ENCODE assay signal across 20 cellular contexts in the genomic region with DNA sequence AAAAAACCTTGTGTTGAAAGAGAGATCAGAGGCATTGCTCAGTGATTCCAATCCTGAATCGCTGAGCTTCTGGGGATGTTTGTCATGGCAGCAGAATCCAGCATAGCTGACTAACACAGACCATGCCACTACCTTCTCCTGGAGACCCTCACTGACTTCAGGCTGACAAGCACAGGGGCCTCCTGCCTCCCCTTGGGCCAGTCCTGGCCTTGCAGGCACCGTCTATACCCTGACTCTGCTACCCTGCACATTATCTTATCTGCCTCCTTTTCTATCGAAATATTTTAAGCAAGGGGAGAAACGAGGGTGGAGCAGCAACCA.
"Had no signal": no experiment of that assay in that cellular context is flagged by ENCODE, and none has a peak within 500 bp of the region (broad histone marks: within the 10 kb centered on the region; RNA-seq: fewer than 3 reads in every experiment).

No MANE protein-coding gene starts in this region.

- H3K4me1 Mint-ChIP-seq: activated naive CD4-positive, alpha-beta T cell treated with anti-CD3 and anti-CD28 coated beads, Interleukin-2, amount 10 ng/mL, durations not matched to agents 7 days and 5 days; stimulated activated memory B cell treated with anti-CD40 and anti-IgM and Interleukin-4, amounts not matched to agents 10 μg/mL and 1 μg/mL and 100 μg/mL, for 72 hours; stimulated activated naive CD8-positive, alpha-beta T cell treated with anti-CD3 and anti-CD28 coated beads, Interleukin-15, amount 100 ng/mL, for 72 hours had no signal

- H3K36me3 Mint-ChIP-seq: activated naive CD4-positive, alpha-beta T cell treated with anti-CD3 and anti-CD28 coated beads, Interleukin-2, amount 10 ng/mL, durations not matched to agents 7 days and 5 days; stimulated activated memory B cell treated with anti-CD40 and anti-IgM and Interleukin-4, amounts not matched to agents 10 μg/mL and 1 μg/mL and 100 μg/mL, for 72 hours had no signal

- H3K9me3 Mint-ChIP-seq: activated naive CD4-positive, alpha-beta T cell treated with anti-CD3 and anti-CD28 coated beads, Interleukin-2, amount 10 ng/mL, durations not matched to agents 7 days and 5 days; activated T-helper 1 cell treated with anti-CD3 and anti-CD28 coated beads, Interleukin-12 subunit alpha, Interleukin-12 subunit beta, Interleukin-2, Interleukin-4 antibody, amounts not matched to agents 30 ng/mL and 10 ng/mL and 1 ng/mL, durations not matched to agents 14 hours and 24 hours and 36 hours; central memory CD8-positive, alpha-beta T cell; nephron; stimulated activated memory B cell treated with anti-CD40 and anti-IgM and Interleukin-4, amounts not matched to agents 10 μg/mL and 1 μg/mL and 100 μg/mL, for 72 hours; stimulated activated naive CD8-positive, alpha-beta T cell treated with anti-CD3 and anti-CD28 coated beads, Interleukin-15, amount 100 ng/mL, for 72 hours had no signal

- DNase-seq: activated CD4-positive, alpha-beta T cell treated with anti-CD3 and anti-CD28 coated beads for 4 hours; activated CD4-positive, alpha-beta T cell treated with anti-CD3 and anti-CD28 coated beads, Interleukin-2, amount 50 U/mL, for 4 hours; activated T-cell treated with anti-CD3 and anti-CD28 coated beads for 4 hours; amygdala; colonic mucosa; effector memory CD4-positive, alpha-beta T cell; retina; SK-N-SH; stimulated activated CD4-positive, alpha-beta T cell treated with anti-CD3 and anti-CD28 coated beads, Interleukin-1b, Interleukin-23, amount 100 ng/mL, for 48 hours; stimulated activated CD4-positive, alpha-beta T cell treated with anti-CD3 and anti-CD28 coated beads, Interleukin-4, amount 100 ng/mL, for 4 hours; T-helper 2 cell had no signal

- H3K27ac Mint-ChIP-seq: activated naive CD4-positive, alpha-beta T cell treated with anti-CD3 and anti-CD28 coated beads, Interleukin-2, amount 10 ng/mL, durations not matched to agents 7 days and 5 days; activated T-helper 1 cell treated with anti-CD3 and anti-CD28 coated beads, Interleukin-12 subunit alpha, Interleukin-12 subunit beta, Interleukin-2, Interleukin-4 antibody, amounts not matched to agents 30 ng/mL and 10 ng/mL and 1 ng/mL, durations not matched to agents 14 hours and 24 hours and 36 hours; progenitor cell of endocrine pancreas; stimulated activated memory B cell treated with anti-CD40 and anti-IgM and Interleukin-4, amounts not matched to agents 10 μg/mL and 1 μg/mL and 100 μg/mL, for 72 hours; stimulated activated naive CD8-positive, alpha-beta T cell treated with anti-CD3 and anti-CD28 coated beads, Interleukin-15, amount 100 ng/mL, for 72 hours had no signal

- ATAC-seq: left colon; stimulated activated memory B cell treated with anti-CD40 and anti-IgM and Interleukin-4, amounts not matched to agents 10 μg/mL and 1 μg/mL and 100 μg/mL, for 72 hours; stimulated activated naive CD8-positive, alpha-beta T cell treated with anti-CD3 and anti-CD28 coated beads, Interleukin-15, amount 100 ng/mL, for 72 hours; upper lobe of right lung had no signal

- H3K4me3 Mint-ChIP-seq: activated naive CD4-positive, alpha-beta T cell treated with anti-CD3 and anti-CD28 coated beads, Interleukin-2, amount 10 ng/mL, durations not matched to agents 7 days and 5 days; activated T-helper 1 cell treated with anti-CD3 and anti-CD28 coated beads, Interleukin-12 subunit alpha, Interleukin-12 subunit beta, Interleukin-2, Interleukin-4 antibody, amounts not matched to agents 30 ng/mL and 10 ng/mL and 1 ng/mL, durations not matched to agents 14 hours and 24 hours and 36 hours; central memory CD8-positive, alpha-beta T cell; nephron; stimulated activated memory B cell treated with anti-CD40 and anti-IgM and Interleukin-4, amounts not matched to agents 10 μg/mL and 1 μg/mL and 100 μg/mL, for 72 hours; stimulated activated naive CD8-positive, alpha-beta T cell treated with anti-CD3 and anti-CD28 coated beads, Interleukin-15, amount 100 ng/mL, for 72 hours had no signal
